10 cellular contexts compared by ENCODE assay signal in genomic region chr15:59232476-59232875, GRCh38. TPM values are rescaled to one million over a fixed set of nuclear protein-coding genes. Genes with fewer than 3 reads are reported as not detected.
A peak's percentile ranks its signal among the peaks of the same experiment; 100 is the strongest.
DNase-seq lines count a peak whose midpoint lies in the region; FAIRE-seq lines count a peak whose summit lies in the region.
"Had no signal": no experiment of that assay in that cellular context is flagged by ENCODE, and none has a peak within 500 bp of the region (broad histone marks: within the 10 kb centered on the region; RNA-seq: fewer than 3 reads in every experiment).

No MANE protein-coding gene starts in this region.

- peak overlapping the region; percentile 74 for H3K4me2 ChIP-seq in skeletal muscle satellite cell (ENCODE audit: low read length)

- no peak for FAIRE-seq in HTR-8/SVneo (lab: Jason Lieb, UNC)

- DNase-seq in GM03348 (ENCODE audit: low spot score) = peak; percentile 82
- DNase-seq in amniotic epithelial cell (ENCODE audit: low read depth) = peak; percentile 86
- peak; percentile 67 for DNase-seq in fibroblast of the conjunctiva (ENCODE audit: low read depth)
- no peak for DNase-seq in HTR-8/SVneo (ENCODE audit: insufficient read length, low spot score)
- DNase-seq in SHP77 treated with DMSO at 0.1 percent for 48 hours (lab: John Stamatoyannopoulos, UW) = no peak
- DNase-seq in cerebellum (ENCODE audit: low spot score) = no peak
- DNase-seq in T-helper 9 cell = no peak
- DNase-seq: activated CD4-positive, alpha-beta T cell treated with anti-CD3 and anti-CD28 coated beads for 48 hours had no signal

- H3K36me3 ChIP-seq in skeletal muscle satellite cell (ENCODE audit: insufficient read depth, low read length) = peaks cover 15% of the 10 kb centered on the region

- H3K9ac ChIP-seq in skeletal muscle satellite cell (ENCODE audit: low read depth, low read length) = peak overlapping the region; percentile 60

- peaks cover 16% of the 10 kb centered on the region for H3K4me1 ChIP-seq in skeletal muscle satellite cell (ENCODE audit: control insufficient read depth, insufficient read depth, low read length)

- peak overlapping the region; percentile 47 for H3K4me3 ChIP-seq in skeletal muscle satellite cell (ENCODE audit: low read length)

- no peaks in the 10 kb centered on the region for H3K9me3 ChIP-seq in skeletal muscle satellite cell (replicated peaks; ENCODE audit: low read length)

- no peaks in the 10 kb centered on the region for H3K27me3 ChIP-seq in skeletal muscle satellite cell (ENCODE audit: control insufficient read depth, insufficient read depth, low read length)

RNA-seq across cellular contexts. Expression of gene LDHAL6B, which starts 25.8 kb away (rescaled TPM):
- total RNA-seq in skeletal muscle satellite cell (2012; rRNA removed) = not detected in 2 replicates
- total RNA-seq in cerebellum = not detected
- total RNA-seq: HT-29 had no signal

Comparison
In these comparisons a context has a peak if more than half of its experiments do, and no peak if none do; other contexts are left out.
1. DNase-seq: peak in GM03348 (single experiment), amniotic epithelial cell (single experiment) and fibroblast of the conjunctiva (single experiment); none in HTR-8/SVneo (single experiment), SHP77 treated with DMSO at 0.1 percent for 48 hours (single experiment), cerebellum (single experiment) and T-helper 9 cell (single experiment).